10 cellular contexts compared by ENCODE assay signal in the genomic region with DNA sequence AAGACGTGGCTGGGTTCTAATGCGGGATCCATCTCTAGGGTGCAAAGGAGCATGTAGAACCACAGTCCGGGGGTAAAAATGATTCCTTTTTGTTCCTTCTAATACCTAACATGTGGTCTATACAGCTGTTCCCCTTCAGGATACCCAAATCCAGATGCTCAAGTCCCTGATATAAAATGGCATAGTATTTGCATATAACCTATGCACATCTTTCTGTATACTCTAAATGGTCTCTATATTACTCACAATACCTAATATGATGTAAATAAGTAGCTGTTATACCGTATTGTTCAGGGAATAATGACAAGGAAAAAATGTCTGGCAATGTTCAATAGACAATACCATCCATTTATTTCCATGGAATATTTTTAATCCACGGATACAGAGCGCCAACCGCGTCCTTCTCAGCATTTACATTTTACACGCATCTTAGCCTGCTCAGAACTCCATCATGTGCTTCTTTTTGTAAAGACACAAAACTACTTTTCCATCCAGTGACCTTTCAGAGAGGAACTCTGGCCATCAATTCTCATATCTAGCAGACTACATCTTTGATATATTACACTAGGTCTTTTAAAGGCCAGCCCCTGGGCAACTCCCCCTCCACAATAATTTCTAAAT.
"Had no signal": no experiment of that assay in that cellular context is flagged by ENCODE, and none has a peak within 500 bp of the region (broad histone marks: within the 10 kb centered on the region; RNA-seq: fewer than 3 reads in every experiment).

No MANE protein-coding gene starts in this region.

- DNase-seq: activated CD4-positive, alpha-beta memory T cell treated with anti-CD3 and anti-CD28 coated beads, Interleukin-2, amount 10 ng/mL, durations not matched to agents 7 days and 5 days; activated CD4-positive, alpha-beta T cell treated with anti-CD3 and anti-CD28 coated beads for 4 hours; activated effector memory CD4-positive, alpha-beta T cell treated with anti-CD3 and anti-CD28 coated beads, Interleukin-2, amount 50 U/mL, for 16 hours; activated T-cell treated with anti-CD3 and anti-CD28 coated beads, Interleukin-2, amount 50 U/mL, for 4 hours; amniotic stem cell; body of pancreas; stimulated activated CD4-positive, alpha-beta T cell treated with anti-CD3 and anti-CD28 coated beads, Interleukin-12 subunit alpha, Interleukin-12 subunit beta, amount 100 ng/mL, for 4 hours; thyroid gland had no signal

- H3K27ac ChIP-seq: thyroid gland had no signal

- H3K4me3 ChIP-seq: body of pancreas, coronary artery, esophagus muscularis mucosa, thyroid gland had no signal

- H3K36me3 ChIP-seq: thyroid gland had no signal

- H3K9me3 ChIP-seq: body of pancreas, esophagus muscularis mucosa, thyroid gland had no signal

- H3K27me3 ChIP-seq: body of pancreas, esophagus muscularis mucosa, thyroid gland had no signal
